8 cellular contexts compared by ENCODE assay signal in the genomic region with DNA sequence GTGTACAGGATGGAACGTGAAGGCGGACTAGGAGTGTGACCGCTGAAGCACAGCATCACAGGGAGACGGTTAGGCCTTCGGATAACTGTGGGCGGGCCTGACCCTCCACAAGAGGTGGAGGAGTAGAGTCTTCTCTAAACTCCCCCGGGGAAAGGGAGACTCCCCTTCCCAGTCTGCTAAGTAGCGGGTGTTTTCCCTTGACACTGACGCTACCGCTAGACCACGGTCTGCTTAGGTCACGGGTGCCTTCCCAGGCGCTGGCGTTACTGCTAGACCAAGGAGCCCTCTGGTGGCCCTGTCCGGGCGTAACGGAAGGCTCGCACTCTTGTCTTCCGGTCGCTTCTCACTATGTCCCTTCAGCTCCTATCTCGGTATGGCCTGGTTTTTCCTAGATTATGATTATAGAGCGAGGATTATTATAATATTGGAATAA. TPM values are rescaled to one million over a fixed set of nuclear protein-coding genes. Genes with fewer than 3 reads are reported as not detected.
DNase-seq lines count a peak whose midpoint lies in the region; ATAC-seq and TF ChIP-seq lines count a peak whose summit lies in the region.
"Not testable (repeated sequence)": the region's sequence is repeated elsewhere in the genome, so short reads cannot be mapped to it uniquely, and the experiment has no call there.

No MANE protein-coding gene starts in this region.

- not testable (repeated sequence) for H4K20me1 ChIP-seq in SK-N-SH (ENCODE audit: insufficient read depth)

- POLR2A ChIA-PET in SK-N-SH (lab: Yijun Ruan, JAX), result interaction anchor here (0.9 to 1.2 kb wide), 2 partner anchors 103 to 105 kb away, joined by 3 to 4 read pairs; no protein-coding TSS in a partner anchor

- H3K4me3 ChIP-seq in H7 (ENCODE audit: insufficient read depth, low read depth, low read length) (peak overlapping the region; percentile 26), gastroesophageal sphincter (peak overlapping the region in 1 of 2 donors; percentile 23)
- not testable (repeated sequence) for H3K4me3 ChIP-seq in SK-N-SH (ENCODE audit: low read depth in 2 of 2, low read length in 1 of 2)

- CTCF ChIA-PET in SK-N-SH (lab: Yijun Ruan, JAX), result interaction anchor here (0.6 to 2.0 kb wide), 12 partner anchors 14 to 157 kb away, joined by 3 to 8 read pairs (median 4); no protein-coding TSS in a partner anchor

- not testable (repeated sequence) for H2AFZ ChIP-seq in SK-N-SH (ENCODE audit: low read depth)

- DNase-seq in COLO668 (lab: John Stamatoyannopoulos, UW; ENCODE audit: unreplicated experiment), result peak; percentile 67
- not testable (repeated sequence) for DNase-seq in H7; SK-N-SH; activated naive CD8-positive, alpha-beta T cell treated with anti-CD3 and anti-CD28 coated beads for 36 hours
- peak; percentile 23 for DNase-seq in NCI-H1694 (lab: John Stamatoyannopoulos, UW)
- DNase-seq in myocyte (ENCODE audit: low read depth), result peak; percentile 35
- peak; percentile 48 for DNase-seq in stimulated activated naive B cell treated with anti-CD40 and anti-IgM and Interleukin-4, amounts not matched to agents 10 μg/mL and 1 μg/mL and 100 μg/mL, for 72 hours

- not testable (repeated sequence) for H3K9ac ChIP-seq in SK-N-SH

- not testable (repeated sequence) for H3K36me3 ChIP-seq in H7 (replicated peaks; ENCODE audit: control insufficient read depth, insufficient read depth, low read length); SK-N-SH (replicated peaks in 1 of 2; ENCODE audit: control insufficient read depth in 1 of 2, insufficient read depth in 2 of 2, low read length in 1 of 2); gastroesophageal sphincter

- peak; percentile 76 for ATAC-seq in gastroesophageal sphincter
- ATAC-seq in stimulated activated naive B cell treated with anti-CD40 and anti-IgM and Interleukin-4, amounts not matched to agents 10 μg/mL and 1 μg/mL and 100 μg/mL, for 72 hours (replicated peaks), result peak; percentile 80 to 83

- not testable (repeated sequence) for H3K9me2 ChIP-seq in SK-N-SH

- TF ChIP-seq POLR2A in gastroesophageal sphincter (IDR thresholded peaks at IDR 0.05), result not testable (repeated sequence)

- not testable (repeated sequence) for H3K9me3 Mint-ChIP-seq in activated naive CD8-positive, alpha-beta T cell treated with anti-CD3 and anti-CD28 coated beads for 36 hours; stimulated activated naive B cell treated with anti-CD40 and anti-IgM and Interleukin-4, amounts not matched to agents 10 μg/mL and 1 μg/mL and 100 μg/mL, for 72 hours

- H3K27me3 Mint-ChIP-seq in activated naive CD8-positive, alpha-beta T cell treated with anti-CD3 and anti-CD28 coated beads for 36 hours; stimulated activated naive B cell treated with anti-CD40 and anti-IgM and Interleukin-4, amounts not matched to agents 10 μg/mL and 1 μg/mL and 100 μg/mL, for 72 hours: not testable (repeated sequence)

- TF ChIP-seq CTCF in SK-N-SH (IDR thresholded peaks at IDR 0.05), result peak; percentile 45
- TF ChIP-seq CTCF in gastroesophageal sphincter (IDR thresholded peaks at IDR 0.05), result peak in 3 of 4 experiments; percentile 43 to 59 (median 58)

- not testable (repeated sequence) for H3K27me3 ChIP-seq in H7 (ENCODE audit: control insufficient read depth, insufficient read depth, low read length); SK-N-SH (ENCODE audit: insufficient read depth); gastroesophageal sphincter

- H3F3A ChIP-seq in SK-N-SH (replicated peaks; ENCODE audit: insufficient read depth), result not testable (repeated sequence)

- not testable (repeated sequence) for TF ChIP-seq EP300 in SK-N-SH (IDR thresholded peaks at IDR 0.05; ENCODE audit: borderline replicate concordance in 1 of 2, low read depth in 1 of 2, low read length in 1 of 2); gastroesophageal sphincter (IDR thresholded peaks at IDR 0.05)

- peak overlapping the region; percentile 60 for H3K4me3 Mint-ChIP-seq in activated naive CD8-positive, alpha-beta T cell treated with anti-CD3 and anti-CD28 coated beads for 36 hours
- peak overlapping the region; percentile 69 to 75 for H3K4me3 Mint-ChIP-seq in stimulated activated naive B cell treated with anti-CD40 and anti-IgM and Interleukin-4, amounts not matched to agents 10 μg/mL and 1 μg/mL and 100 μg/mL, for 72 hours

- H3K27ac Mint-ChIP-seq in activated naive CD8-positive, alpha-beta T cell treated with anti-CD3 and anti-CD28 coated beads for 36 hours, result peak overlapping the region; percentile 86
- peak overlapping the region; percentile 96 for H3K27ac Mint-ChIP-seq in stimulated activated naive B cell treated with anti-CD40 and anti-IgM and Interleukin-4, amounts not matched to agents 10 μg/mL and 1 μg/mL and 100 μg/mL, for 72 hours

- H3K79me2 ChIP-seq in SK-N-SH (ENCODE audit: insufficient read depth), result not testable (repeated sequence)

- H3K9me3 ChIP-seq in SK-N-SH, gastroesophageal sphincter: not testable (repeated sequence)

- TF ChIP-seq RAD21 in SK-N-SH (IDR thresholded peaks at IDR 0.05; ENCODE audit: low read length), result peak; percentile 19; the same call in 1 of the 2 replicates

- not testable (repeated sequence) for H3K36me3 Mint-ChIP-seq in activated naive CD8-positive, alpha-beta T cell treated with anti-CD3 and anti-CD28 coated beads for 36 hours; stimulated activated naive B cell treated with anti-CD40 and anti-IgM and Interleukin-4, amounts not matched to agents 10 μg/mL and 1 μg/mL and 100 μg/mL, for 72 hours

- H3K4me1 ChIP-seq in SK-N-SH (ENCODE audit: control insufficient read depth in 1 of 2, insufficient read depth in 2 of 2, low read depth in 1 of 2, low read length in 1 of 2), result not testable (repeated sequence)
- H3K4me1 ChIP-seq in gastroesophageal sphincter, result peaks cover 0 to 17% (median 0%) of the 10 kb centered on the region in 3 donors

- H3K4me1 Mint-ChIP-seq in activated naive CD8-positive, alpha-beta T cell treated with anti-CD3 and anti-CD28 coated beads for 36 hours, result not testable (repeated sequence)
- peaks cover 10 to 16% of the 10 kb centered on the region in 2 donors for H3K4me1 Mint-ChIP-seq in stimulated activated naive B cell treated with anti-CD40 and anti-IgM and Interleukin-4, amounts not matched to agents 10 μg/mL and 1 μg/mL and 100 μg/mL, for 72 hours

- H3K27ac ChIP-seq in SK-N-SH (ENCODE audit: low read depth in 2 of 2, low read length in 1 of 2), result not testable (repeated sequence)
- peak overlapping the region; percentile 36 to 86 (median 80) for H3K27ac ChIP-seq in gastroesophageal sphincter

- not testable (repeated sequence) for H3K4me2 ChIP-seq in SK-N-SH

- 53% methylated on average over 14 of the region's 22 CpGs for WGBS in SK-N-SH (ENCODE audit: low lambda C conversion rate)
- WGBS in gastroesophageal sphincter (ENCODE audit: low coverage in 1 of 2), 2 donors, result 7 to 8% methylated on average over 2 to 8 of the region's 22 CpGs

RNA-seq across cellular contexts. Expression of a gene that starts 6.6 kb away (rescaled TPM):
- total RNA-seq in H7 (2014; rRNA removed; shearing (Covaris generic)), result 105 and 113 TPM in 2 replicates
- 34.1 and 40.2 TPM in 2 replicates for polyA plus RNA-seq in SK-N-SH (2012; rRNA removed)
- polyA plus RNA-seq in SK-N-SH (2012; cell fraction: cytosol; rRNA removed), result 17.6 and 25.1 TPM in 2 replicates
- 85.0 and 87.9 TPM in 2 replicates for polyA plus RNA-seq in SK-N-SH (2012; cell fraction: nucleus; rRNA removed)
- 10 to 100 TPM; 87.9 to 89.2 TPM for total RNA-seq in activated naive CD8-positive, alpha-beta T cell treated with anti-CD3 and anti-CD28 coated beads for 36 hours
- total RNA-seq in gastroesophageal sphincter (10 to 100 TPM; 14.9 to 32.9 (median 19.1) TPM), myocyte (31.3 and 41.9 TPM in 2 replicates)
- 33.2 TPM for polyA plus RNA-seq in myocyte (2012)

RNA-seq across cellular contexts. Expression of a gene that starts 33.8 kb away (rescaled TPM):
- 43.5 and 44.1 TPM in 2 replicates for total RNA-seq in H7 (2014; rRNA removed; shearing (Covaris generic))
- polyA plus RNA-seq in SK-N-SH (2012; rRNA removed), result 47.6 and 71.6 TPM in 2 replicates
- polyA plus RNA-seq in SK-N-SH (2012; cell fraction: cytosol; rRNA removed), result 13.5 and 13.8 TPM in 2 replicates
- 255 and 261 TPM in 2 replicates for polyA plus RNA-seq in SK-N-SH (2012; cell fraction: nucleus; rRNA removed)
- 10 to 100 TPM; 75.7 to 77.4 TPM for total RNA-seq in activated naive CD8-positive, alpha-beta T cell treated with anti-CD3 and anti-CD28 coated beads for 36 hours
- total RNA-seq in gastroesophageal sphincter (10 to 100 TPM in 2 of 4 donors, 1 to 10 TPM in 2; 4.1 to 17.9 (median 12.1) TPM), myocyte (12.1 and 20.2 TPM in 2 replicates)
- polyA plus RNA-seq in myocyte (2012), result 14.2 TPM

RNA-seq across cellular contexts. Expression of a gene that starts 35.0 kb away (rescaled TPM):
- total RNA-seq in H7 (2014; rRNA removed; shearing (Covaris generic)), result 13.6 and 14.3 TPM in 2 replicates
- 6.5 and 8.1 TPM in 2 replicates for polyA plus RNA-seq in SK-N-SH (2012; rRNA removed)
- 3.1 and 4.9 TPM in 2 replicates for polyA plus RNA-seq in SK-N-SH (2012; cell fraction: cytosol; rRNA removed)
- polyA plus RNA-seq in SK-N-SH (2012; cell fraction: nucleus; rRNA removed), result 18.5 and 29.8 TPM in 2 replicates
- total RNA-seq in activated naive CD8-positive, alpha-beta T cell treated with anti-CD3 and anti-CD28 coated beads for 36 hours, result under 1 TPM in 1 of 2 experiments, not detected in 1; 0.88 TPM
- total RNA-seq in gastroesophageal sphincter (10 to 100 TPM; 12.0 to 18.1 (median 14.4) TPM), myocyte (not detected in 2 replicates)
- 1.6 TPM for polyA plus RNA-seq in myocyte (2012)

RNA-seq across cellular contexts. Expression of a gene that starts 55.9 kb away (rescaled TPM):
- total RNA-seq in H7 (2014; rRNA removed; shearing (Covaris generic)), result 0.14 and 0.74 TPM in 2 replicates
- polyA plus RNA-seq in SK-N-SH (2012; rRNA removed), result 0.38 and 0.49 TPM in 2 replicates
- polyA plus RNA-seq in SK-N-SH (2012; cell fraction: cytosol; rRNA removed), result 0.22 and 0.27 TPM in 2 replicates
- 0.37 and 0.52 TPM in 2 replicates for polyA plus RNA-seq in SK-N-SH (2012; cell fraction: nucleus; rRNA removed)
- total RNA-seq in activated naive CD8-positive, alpha-beta T cell treated with anti-CD3 and anti-CD28 coated beads for 36 hours, result 1 to 10 TPM; 1.3 to 1.5 TPM
- total RNA-seq in gastroesophageal sphincter (1 to 10 TPM in 1 of 4 donors, under 1 TPM in 2, not detected in 1; 0.47 to 1.1 (median 0.94) TPM), myocyte (not detected in 2 replicates)
- polyA plus RNA-seq in myocyte (2012), result 0.30 TPM
